ENCODE assay signal across 8 cellular contexts in the genomic region with DNA sequence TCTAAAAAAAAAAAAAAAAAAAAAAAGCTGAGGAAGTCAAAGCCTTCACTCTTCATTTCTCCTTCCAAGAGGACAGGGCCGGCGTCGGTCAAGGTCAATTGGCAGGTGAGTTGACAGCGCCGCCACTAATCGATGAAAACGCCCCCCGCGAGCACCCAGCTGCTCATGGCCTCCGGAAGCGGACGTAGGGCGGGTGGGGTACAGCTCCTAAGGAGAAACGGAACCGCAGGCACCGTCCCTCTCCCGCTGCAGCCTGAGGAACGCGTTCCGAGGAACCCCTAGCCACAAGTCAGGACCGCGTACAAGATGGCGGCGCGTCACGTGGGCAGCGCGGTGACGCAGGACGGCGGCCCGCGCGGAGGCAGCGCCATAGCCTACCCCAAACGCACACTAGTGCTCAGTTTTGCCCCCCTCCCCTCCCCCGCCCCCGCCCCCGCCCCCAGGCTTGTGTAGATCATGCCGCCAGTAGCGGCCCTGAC. TPM values are rescaled to one million over a fixed set of nuclear protein-coding genes. Genes with fewer than 3 reads are reported as not detected.
DNase-seq lines count a peak whose midpoint lies in the region; TF ChIP-seq lines count a peak whose summit lies in the region.

Gene ATF1 (plus strand): TSS at position 465 of the 479 bp plus-strand sequence. CDS start 16,045 bp downstream, outside the sequence.

- H4K20me1 ChIP-seq in GM23248 (ENCODE audit: insufficient read depth): no peaks in the 10 kb centered on the region

- peaks cover 3% of the 10 kb centered on the region for H3K27me3 Mint-ChIP-seq in neural crest cell (ENCODE audit: low read depth)

- H3K27me3 ChIP-seq in GM23248 (replicated peaks; ENCODE audit: insufficient read depth) (no peaks in the 10 kb centered on the region), stomach (no peaks in the 10 kb centered on the region)

- H3K36me3 ChIP-seq in GM23248 (ENCODE audit: low read depth) (no peaks in the 10 kb centered on the region), stomach (no peaks in the 10 kb centered on the region)

- H3K4me1 ChIP-seq in GM23248 (ENCODE audit: insufficient read depth) (peaks cover 17% of the 10 kb centered on the region), stomach (peaks cover 29 to 53% (median 42%) of the 10 kb centered on the region in 4 donors)

- H3K9ac ChIP-seq in GM23248: peak within 1 kb of the TSS; percentile 93

- H2AFZ ChIP-seq in GM23248: peak within 1 kb of the TSS; percentile 92

- H3K9me3 ChIP-seq in GM23248 (ENCODE audit: low read depth) (no peaks in the 10 kb centered on the region), stomach (no peaks in the 10 kb centered on the region)

- H3K4me1 Mint-ChIP-seq in neural crest cell: peaks cover 39% of the 10 kb centered on the region

- in situ Hi-C loops in GM23248 (cut with MboI): no loop called here

- H3K4me3 Mint-ChIP-seq in neural crest cell: peak within 1 kb of the TSS; percentile 99

- WGBS in GM23248 (ENCODE audit: low coverage in 1 of 2, low lambda C conversion rate in 2 of 2, missing lambda C conversion rate in 2 of 2), 2 experiments: 0% methylated on average over 36 to 39 of the region's 41 CpGs
- 0 to 1% (median 0%) methylated on average over 29 to 41 of the region's 41 CpGs for WGBS in stomach, 5 donors

- TF ChIP-seq POLR2A in stomach (IDR thresholded peaks at IDR 0.05): peak in 2 of 4 donors; percentile 26 to 33

- H3K27ac ChIP-seq in GM23248 (peak within 1 kb of the TSS; percentile 86), stomach (peak within 1 kb of the TSS; percentile 94 to 99 (median 98))

- peak within 1 kb of the TSS; percentile 93 for H3K4me3 ChIP-seq in GM23248
- H3K4me3 ChIP-seq in LNCaP clone FGC (ENCODE audit: low read depth, low read length): peak within 1 kb of the TSS; percentile 66
- H3K4me3 ChIP-seq in fibroblast of villous mesenchyme (ENCODE audit: low read depth, low read length): peak within 1 kb of the TSS; percentile 96
- peak within 1 kb of the TSS; percentile 92 to 99 (median 98) for H3K4me3 ChIP-seq in stomach

- DNase-seq in Daoy (ENCODE audit: low read depth) (peak; percentile 98), GM23248 (peak; percentile 96), LNCaP clone FGC (ENCODE audit: low read depth) (peak; percentile 75), SHP77 (lab: John Stamatoyannopoulos, UW) (peak; percentile 73 to 88), activated gamma-delta T cell (lab: John Stamatoyannopoulos, UW) (peak; percentile 86), fibroblast of villous mesenchyme (ENCODE audit: low read depth) (peak; percentile 95), neural crest cell (ENCODE audit: low read depth, low spot score) (peak; percentile 79), stomach (peak; percentile 92)

- H3K4me2 ChIP-seq in GM23248 (ENCODE audit: unreplicated experiment): peak within 1 kb of the TSS; percentile 97

- no peak for TF ChIP-seq CTCF in LNCaP clone FGC (IDR thresholded peaks at IDR 0.05; ENCODE audit: control insufficient read depth, extremely low read depth, insufficient read depth)
- no peak for TF ChIP-seq CTCF in fibroblast of villous mesenchyme (IDR thresholded peaks at IDR 0.05; ENCODE audit: insufficient read depth, low read depth, low read length)
- no peak for TF ChIP-seq CTCF in neural crest cell (conservative IDR thresholded peaks at IDR 0.05)
- no peak for TF ChIP-seq CTCF in stomach (IDR thresholded peaks at IDR 0.05)

- no peaks in the 10 kb centered on the region for H3K9me3 Mint-ChIP-seq in neural crest cell

- no peak for TF ChIP-seq EP300 in stomach (IDR thresholded peaks at IDR 0.05)

- H3K27ac Mint-ChIP-seq in neural crest cell (ENCODE audit: unreplicated experiment): peak within 1 kb of the TSS; percentile 98

- H3F3A ChIP-seq in GM23248 (ENCODE audit: insufficient read depth): peaks cover 14% of the 10 kb centered on the region

- H3K79me2 ChIP-seq in GM23248 (ENCODE audit: insufficient read depth): peaks cover 55% of the 10 kb centered on the region

- no peaks in the 10 kb centered on the region for H3K9me2 ChIP-seq in GM23248 (ENCODE audit: insufficient read depth)

- intact Hi-C loops in stomach (cut with DNase I; ENCODE audit: low total_unique reads): no loop called here

- peaks cover 2% of the 10 kb centered on the region for H3K36me3 Mint-ChIP-seq in neural crest cell (ENCODE audit: low read depth)

RNA-seq across cellular contexts. Expression of gene ATF1, which starts in this region (rescaled TPM):
- 21.8 and 37.5 TPM in 2 replicates for total RNA-seq in Daoy (2014; rRNA removed; shearing (Covaris generic))
- 21.1 and 24.0 TPM in 2 replicates for total RNA-seq in GM23248 (2014; rRNA removed; shearing (Covaris generic))
- polyA plus RNA-seq in GM23248 (2016; fragmentation: Nextera tagmentation; extraction: Ambion mirVana): 30.6 and 33.1 TPM in 2 replicates
- total RNA-seq in fibroblast of villous mesenchyme: 27.2 and 33.8 TPM in 2 replicates
- total RNA-seq in neural crest cell: 25.0 and 31.7 TPM in 2 replicates
- 10 to 100 TPM in 4 of 5 donors, under 1 TPM in 1; 0.58 to 42.0 (median 14.7) TPM for total RNA-seq in stomach
- polyA plus RNA-seq in stomach: 10 to 100 TPM in 2 of 3 donors, 1 to 10 TPM in 1; 7.6 to 17.4 (median 13.3) TPM

Comparison
In these comparisons a context has a peak if more than half of its experiments do, and no peak if none do; other contexts are left out.
1. Peak in every context shown above with its lines: DNase-seq, H3K4me3 ChIP-seq and H3K27ac ChIP-seq.